Comparison of ENCODE assay signal across 8 cellular contexts in the genomic region with DNA sequence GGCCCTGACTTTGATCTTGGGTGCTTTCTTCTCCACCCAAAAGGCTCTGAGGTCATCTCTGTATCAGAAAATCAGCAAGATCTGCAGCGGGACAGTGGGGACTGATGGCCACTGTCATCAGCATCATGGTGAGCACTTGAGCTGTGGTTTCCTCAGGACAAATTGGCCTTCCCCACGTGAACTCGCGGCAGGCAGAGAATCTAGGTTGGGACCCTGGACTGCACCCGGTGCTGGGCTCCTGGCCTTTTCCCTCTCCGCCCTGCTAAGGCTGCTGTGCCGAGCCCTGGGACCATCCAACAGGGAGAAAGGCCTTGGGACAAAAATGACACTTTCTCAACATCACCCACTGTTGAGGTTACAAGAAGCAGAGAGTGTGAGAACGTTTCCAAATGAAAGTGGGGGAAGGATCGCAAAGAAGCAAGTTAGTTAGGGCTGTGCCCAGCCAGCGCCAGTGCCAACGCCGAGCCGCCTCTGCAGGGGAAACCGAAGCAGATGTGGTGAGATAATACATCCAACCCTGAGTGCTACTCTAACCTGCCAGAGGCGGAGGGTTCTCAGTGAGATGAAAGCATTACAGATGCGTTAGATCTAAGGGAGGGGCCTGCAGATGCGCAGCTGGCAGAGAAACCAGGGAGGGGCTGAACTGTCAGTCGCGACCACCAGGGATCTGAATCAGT. TPM values are rescaled to one million over a fixed set of nuclear protein-coding genes. Genes with fewer than 3 reads are reported as not detected.
DNase-seq lines count a peak whose midpoint lies in the region; ATAC-seq and TF ChIP-seq lines count a peak whose summit lies in the region.

No MANE protein-coding gene starts in this region.

- H3K79me2 ChIP-seq in neural progenitor cell (ENCODE audit: low read depth), result no peaks in the 10 kb centered on the region

- no peaks in the 10 kb centered on the region for H3K36me3 Mint-ChIP-seq in neural progenitor cell

- peaks cover 50% of the 10 kb centered on the region for H3K4me1 Mint-ChIP-seq in neural progenitor cell

- no peaks in the 10 kb centered on the region for H4K20me1 ChIP-seq in neural progenitor cell (ENCODE audit: low read depth)

- H3K9me3 ChIP-seq in heart right ventricle (no peaks in the 10 kb centered on the region), neural progenitor cell (ENCODE audit: low read depth) (no peaks in the 10 kb centered on the region), adrenal gland (replicated peaks in 1 of 3) (no peaks in the 10 kb centered on the region)

- no peaks in the 10 kb centered on the region for H3F3A ChIP-seq in neural progenitor cell (ENCODE audit: low read depth)

- no peak for TF ChIP-seq POLR2A in adrenal gland (IDR thresholded peaks at IDR 0.05)

- peak overlapping the region in 1 of 10 donors; percentile 57 for H3K27ac ChIP-seq in heart right ventricle
- H3K27ac ChIP-seq in neural progenitor cell, result no peak overlapping the region
- no peak overlapping the region for H3K27ac ChIP-seq in adrenal gland

- peaks cover 9% of the 10 kb centered on the region for H3K27me3 Mint-ChIP-seq in neural progenitor cell (ENCODE audit: insufficient read depth, low read depth)

- WGBS in heart right ventricle, 2 donors, result 76 to 81% methylated on average over 19 of the region's 19 CpGs
- WGBS in adrenal gland, 4 donors, result 68 to 78% (median 76%) methylated on average over 17 to 19 of the region's 19 CpGs

- H3K4me1 ChIP-seq in heart right ventricle, result peaks cover 0 to 47% (median 3%) of the 10 kb centered on the region in 9 donors
- peaks cover 20% of the 10 kb centered on the region for H3K4me1 ChIP-seq in neural progenitor cell
- H3K4me1 ChIP-seq in adrenal gland (replicated peaks in 1 of 2), result peaks cover 4 to 16% of the 10 kb centered on the region in 2 donors

- H2AFZ ChIP-seq in neural progenitor cell (replicated peaks), result no peak overlapping the region

- no peak for TF ChIP-seq CTCF in heart right ventricle (IDR thresholded peaks at IDR 0.05)
- TF ChIP-seq CTCF in neural progenitor cell (IDR thresholded peaks at IDR 0.05), result no peak
- TF ChIP-seq CTCF in adrenal gland (IDR thresholded peaks at IDR 0.05), result no peak

- intact Hi-C loops in Right ventricle myocardium inferior (cut with DNase I), result no loop called here
- intact Hi-C loops in heart right ventricle (cut with DNase I), result loop anchor here in 1 of 10 donors (5.0 kb wide), 1 partner anchor 1755 kb away; no protein-coding TSS in a partner anchor
- intact Hi-C loops in adrenal gland (cut with DNase I), result no loop called here

- H3K27ac Mint-ChIP-seq in neural progenitor cell, result peak overlapping the region; percentile 29

- H3K4me3 Mint-ChIP-seq in neural progenitor cell, result peak overlapping the region; percentile 30

- H3K9me3 Mint-ChIP-seq in neural progenitor cell, result no peaks in the 10 kb centered on the region

- DNase-seq in Right ventricle myocardium inferior (ENCODE audit: missing footprints) (peak; percentile 37), heart right ventricle (no peak), neural progenitor cell (ENCODE audit: low spot score) (peak; percentile 27), left lobe of liver (ENCODE audit: low spot score) (no peak), adrenal gland (no peak), OCI-M1 (lab: John Stamatoyannopoulos, UW) (no peak)
- DNase-seq in activated CD4-positive, alpha-beta T cell treated with anti-CD3 and anti-CD28 coated beads, Interleukin-2, amount 50 U/mL, for 24 hours (ENCODE audit: low read depth in 1 of 2, low spot score in 1 of 2), result peak; percentile 38 to 52

- ATAC-seq in Right ventricle myocardium inferior (no peak), heart right ventricle (no peak), HG03460 (IDR thresholded peaks at IDR 0.05; ENCODE audit: unreplicated experiment) (peak; percentile 36), left lobe of liver (no peak)

- peak overlapping the region; percentile 6 for H3K4me2 ChIP-seq in neural progenitor cell

- H3K9ac ChIP-seq in neural progenitor cell, result no peak overlapping the region

- H3K36me3 ChIP-seq in heart right ventricle, result no peaks in the 10 kb centered on the region
- H3K36me3 ChIP-seq in neural progenitor cell, result no peaks in the 10 kb centered on the region
- H3K36me3 ChIP-seq in adrenal gland (replicated peaks in 1 of 2), result no peaks in the 10 kb centered on the region

- H3K27me3 ChIP-seq in heart right ventricle, result peaks cover 0 to 56% (median 23%) of the 10 kb centered on the region in 7 donors
- H3K27me3 ChIP-seq in neural progenitor cell, result no peaks in the 10 kb centered on the region
- H3K27me3 ChIP-seq in adrenal gland, result no peaks in the 10 kb centered on the region

- H3K4me3 ChIP-seq in heart right ventricle (peak overlapping the region in 1 of 10 donors; percentile 35), neural progenitor cell (no peak overlapping the region), adrenal gland (no peak overlapping the region)

RNA-seq across cellular contexts. Expression of a gene that starts 9.1 kb away (rescaled TPM):
- total RNA-seq in Right ventricle myocardium inferior (not detected), heart right ventricle (under 1 TPM in 3 of 10 donors, not detected in 7; 0.13 to 0.31 (median 0.25) TPM), neural progenitor cell (ENCODE audit: low replicate concordance) (0.09 TPM in 1 of 2 replicates, not detected in the other), left lobe of liver (0.18 TPM), adrenal gland (under 1 TPM in 1 of 8 donors, not detected in 7; 0.10 TPM)
- polyA plus RNA-seq in heart right ventricle (not detected), adrenal gland (under 1 TPM in 1 of 3 donors, not detected in 2; 0.79 TPM)

RNA-seq across cellular contexts. Expression of a gene that starts 51.8 kb away (rescaled TPM):
- total RNA-seq in Right ventricle myocardium inferior, result 6.1 TPM
- total RNA-seq in heart right ventricle, result 10 to 100 TPM in 2 of 10 donors, 1 to 10 TPM in 8; 3.8 to 15.2 (median 6.6) TPM
- polyA plus RNA-seq in heart right ventricle, result 1 to 10 TPM; 1.3 to 1.9 TPM
- 24.2 and 25.3 TPM in 2 replicates for total RNA-seq in neural progenitor cell (ENCODE audit: low replicate concordance)
- total RNA-seq in left lobe of liver, result 4.2 TPM
- 10 to 100 TPM; 11.0 to 39.1 (median 22.5) TPM for total RNA-seq in adrenal gland
- polyA plus RNA-seq in adrenal gland, result 10 to 100 TPM in 1 of 3 donors, 1 to 10 TPM in 2; 6.8 to 10.2 (median 7.6) TPM

Comparison
In these comparisons a context has a peak if more than half of its experiments do, and no peak if none do; other contexts are left out.
1. DNase-seq: peak in Right ventricle myocardium inferior (single experiment), activated CD4-positive, alpha-beta T cell treated with anti-CD3 and anti-CD28 coated beads, Interleukin-2, amount 50 U/mL, for 24 hours (2 of 2) and neural progenitor cell (single experiment); none in heart right ventricle (0 of 2), left lobe of liver (single experiment), adrenal gland (0 of 7) and OCI-M1 (single experiment).